19 cellular contexts compared by ENCODE assay signal in the genomic region with DNA sequence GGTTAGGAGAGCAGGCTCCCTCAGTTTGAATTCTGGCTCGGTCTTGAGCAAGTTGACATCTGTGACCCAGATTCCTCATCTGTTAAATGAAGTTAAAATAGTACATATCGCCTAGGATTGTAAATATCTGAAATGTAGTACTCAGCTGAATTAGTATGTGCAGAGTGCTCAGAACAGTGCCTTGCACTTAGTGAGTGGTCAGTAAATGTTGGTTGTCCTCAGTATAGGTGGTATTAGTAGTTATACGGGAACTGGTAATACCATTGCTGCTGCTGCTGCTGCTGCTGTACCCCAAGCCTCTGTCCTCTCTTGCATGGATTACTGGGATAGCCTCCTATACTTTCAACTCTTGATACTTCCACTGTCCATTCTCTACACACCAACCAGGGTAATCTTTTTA. TPM values are rescaled to one million over a fixed set of nuclear protein-coding genes. Genes with fewer than 3 reads are reported as not detected.
DNase-seq lines count a peak whose midpoint lies in the region; ATAC-seq, FAIRE-seq and TF ChIP-seq lines count a peak whose summit lies in the region.
"Had no signal": no experiment of that assay in that cellular context is flagged by ENCODE, and none has a peak within 500 bp of the region (broad histone marks: within the 10 kb centered on the region; RNA-seq: fewer than 3 reads in every experiment).

No MANE protein-coding gene starts in this region.

- H3K4me3 Mint-ChIP-seq in central memory CD8-positive, alpha-beta T cell = no peak overlapping the region

- TF ChIP-seq CTCF in left ventricle myocardium inferior (IDR thresholded peaks at IDR 0.05; ENCODE audit: borderline replicate concordance) (no peak), right atrium auricular region (IDR thresholded peaks at IDR 0.05) (no peak), pancreas (IDR thresholded peaks at IDR 0.05) (no peak), right lobe of liver (IDR thresholded peaks at IDR 0.05) (no peak)

- in situ Hi-C loops in G401 (cut with HindIII; ENCODE audit: low sequenced_read_pairs) = no loop called here

- H3K27ac ChIP-seq in left ventricle myocardium inferior (replicated peaks) (peak overlapping the region; percentile 38), right atrium auricular region (no peak overlapping the region), pancreas (no peak overlapping the region), right lobe of liver (no peak overlapping the region)
- H3K27ac ChIP-seq: BLaER1 treated with 17β-estradiol and CSF1 and Interleukin-3, amounts not matched to agents 10 nM and 100 nM; HL-60 had no signal

- peak overlapping the region; percentile 12 for H3K27ac Mint-ChIP-seq in central memory CD8-positive, alpha-beta T cell (ENCODE audit: low read depth)

- DNase-seq in left ventricle myocardium inferior (no peak), right atrium auricular region (ENCODE audit: low spot score) (no peak), G401 (ENCODE audit: low spot score) (peak; percentile 45), pancreas (no peak), globus pallidus (ENCODE audit: low spot score) (no peak), right lobe of liver (no peak), NOMO-1 treated with dmso at 0.1 percent for 144 hours (lab: John Stamatoyannopoulos, UW; ENCODE audit: unreplicated experiment) (no peak)
- DNase-seq in central memory CD8-positive, alpha-beta T cell (ENCODE audit: low spot score in 2 of 2) = no peak
- DNase-seq: DMS153, H7, Karpas-422, NCI-H1436, NCI-H1930, NCI-H226, SIG-M5 had no signal

- intact Hi-C loops in left ventricle myocardium inferior (cut with micrococcal nuclease) = no loop called here
- intact Hi-C loops in pancreas (cut with DNase I) = no loop called here
- intact Hi-C loops in right lobe of liver (cut with DNase I) = no loop called here

- no peaks in the 10 kb centered on the region for H3K27me3 Mint-ChIP-seq in central memory CD8-positive, alpha-beta T cell

- WGBS in pancreas, 2 donors = 78 to 88% methylated on average over 3 of the region's 3 CpGs
- WGBS in right lobe of liver (ENCODE audit: insufficient coverage, low coverage, low lambda C conversion rate, missing lambda C conversion rate) = 90% methylated on average over 3 of the region's 3 CpGs

- peaks cover 41% of the 10 kb centered on the region for H3K4me1 Mint-ChIP-seq in central memory CD8-positive, alpha-beta T cell

- no peak for ATAC-seq in central memory CD8-positive, alpha-beta T cell (replicated peaks; ENCODE audit: extremely low read depth, poor library complexity, severe bottlenecking)
- ATAC-seq in pancreas (peak in 3 of 4 donors; percentile 21 to 59 (median 55)), right lobe of liver (no peak)
- ATAC-seq: GM12878, SK-N-SH treated with all-trans-retinoic acid at 6 μM for 48 hours had no signal

- no peaks in the 10 kb centered on the region for H3K36me3 ChIP-seq in left ventricle myocardium inferior
- H3K36me3 ChIP-seq in right atrium auricular region = no peaks in the 10 kb centered on the region
- H3K36me3 ChIP-seq in pancreas = no peaks in the 10 kb centered on the region
- no peaks in the 10 kb centered on the region for H3K36me3 ChIP-seq in right lobe of liver

- no peaks in the 10 kb centered on the region for H3K27me3 ChIP-seq in left ventricle myocardium inferior (ENCODE audit: low read depth)
- no peaks in the 10 kb centered on the region for H3K27me3 ChIP-seq in right atrium auricular region
- no peaks in the 10 kb centered on the region for H3K27me3 ChIP-seq in pancreas
- no peaks in the 10 kb centered on the region for H3K27me3 ChIP-seq in right lobe of liver
- H3K27me3 ChIP-seq: BLaER1 treated with 17β-estradiol and CSF1 and Interleukin-3, amounts not matched to agents 10 nM and 100 nM had no signal

- peaks cover 73% of the 10 kb centered on the region for H3K4me1 ChIP-seq in left ventricle myocardium inferior
- H3K4me1 ChIP-seq in right atrium auricular region = peaks cover 0 to 40% of the 10 kb centered on the region in 2 donors
- H3K4me1 ChIP-seq in pancreas = peaks cover 0 to 7% (median 0%) of the 10 kb centered on the region in 3 donors
- H3K4me1 ChIP-seq in right lobe of liver = peaks cover 0 to 5% (median 0%) of the 10 kb centered on the region in 4 donors

- FAIRE-seq in pancreas (lab: Jason Lieb, UNC) = no peak
- FAIRE-seq: GM12878 had no signal

- H3K9me3 Mint-ChIP-seq in central memory CD8-positive, alpha-beta T cell = peaks cover under 1% of the 10 kb centered on the region

- no peak for TF ChIP-seq POLR2A in right lobe of liver (IDR thresholded peaks at IDR 0.05)

- H3K4me3 ChIP-seq in left ventricle myocardium inferior = no peak overlapping the region
- H3K4me3 ChIP-seq in right atrium auricular region = no peak overlapping the region
- H3K4me3 ChIP-seq in pancreas = no peak overlapping the region
- H3K4me3 ChIP-seq in right lobe of liver = no peak overlapping the region
- H3K4me3 ChIP-seq: BLaER1 treated with 17β-estradiol and CSF1 and Interleukin-3, amounts not matched to agents 10 nM and 100 nM; GM12878 had no signal

- H3K9me3 ChIP-seq in left ventricle myocardium inferior (replicated peaks) (no peaks in the 10 kb centered on the region), right atrium auricular region (no peaks in the 10 kb centered on the region), pancreas (no peaks in the 10 kb centered on the region), right lobe of liver (no peaks in the 10 kb centered on the region)

- H3K36me3 Mint-ChIP-seq in central memory CD8-positive, alpha-beta T cell (ENCODE audit: insufficient read depth) = peaks cover 8% of the 10 kb centered on the region

RNA-seq across cellular contexts. Expression of a gene that starts 58.7 kb away (rescaled TPM):
- 29.1 TPM for total RNA-seq in left ventricle myocardium inferior
- 10 to 100 TPM; 13.2 to 14.0 TPM for total RNA-seq in right atrium auricular region
- 34.7 and 39.8 TPM in 2 replicates for total RNA-seq in G401 (2014; rRNA removed; shearing (Covaris generic))
- 10 to 100 TPM in 2 of 6 donors, 1 to 10 TPM in 4; 7.0 to 19.1 (median 8.8) TPM for total RNA-seq in pancreas
- polyA plus RNA-seq in pancreas = 10 to 100 TPM in 1 of 2 donors, 1 to 10 TPM in 1; 7.9 to 12.1 TPM
- 10 to 100 TPM in 5 of 6 experiments, 1 to 10 TPM in 1; 7.5 to 13.8 (median 12.4) TPM for total RNA-seq in right lobe of liver

Comparison
In these comparisons a context has a peak if more than half of its experiments do, and no peak if none do; other contexts are left out.
1. ATAC-seq: peak in pancreas (3 of 4); none in central memory CD8-positive, alpha-beta T cell (single experiment) and right lobe of liver (0 of 4).